In genomic region chr16:86277236-86277635, GRCh38 we compare ENCODE assay signal across 13 cellular contexts.
DNase-seq lines count a peak whose midpoint lies in the region; TF ChIP-seq lines count a peak whose summit lies in the region.
"Had no signal": no experiment of that assay in that cellular context is flagged by ENCODE, and none has a peak within 500 bp of the region (broad histone marks: within the 10 kb centered on the region; RNA-seq: fewer than 3 reads in every experiment).

No MANE protein-coding gene starts in this region.

- no peak overlapping the region for H2BK5ac ChIP-seq in H9 (ENCODE audit: insufficient read length, low read length)

- H3K9ac ChIP-seq in H9 (ENCODE audit: extremely low read depth, insufficient read length, low read length) (no peak overlapping the region), NT2/D1 (ENCODE audit: insufficient read length, low read depth) (no peak overlapping the region)

- H3K27me3 ChIP-seq in H9 (ENCODE audit: insufficient read depth, low read length) (no peaks in the 10 kb centered on the region), NT2/D1 (ENCODE audit: insufficient read depth, insufficient read length) (no peaks in the 10 kb centered on the region), iPS DF 6.9 (ENCODE audit: control insufficient read depth, insufficient read depth, low read length) (no peaks in the 10 kb centered on the region)

- no peak overlapping the region for H3K56ac ChIP-seq in H9 (ENCODE audit: insufficient read length, low read depth, low read length)

- H4K5ac ChIP-seq in H9 (ENCODE audit: insufficient read length, low read depth, low read length): no peak overlapping the region

- no peak overlapping the region for H3K18ac ChIP-seq in H9 (ENCODE audit: insufficient read length, low read depth, low read length)

- WGBS in H9 (ENCODE audit: extremely low coverage, insufficient read length, low lambda C conversion rate): no CpG with 5 or more reads among the region's 3 CpGs
- WGBS in iPS DF 6.9 (ENCODE audit: insufficient coverage, insufficient read length): no CpG with 5 or more reads among the region's 3 CpGs

- H3K79me1 ChIP-seq in H9 (ENCODE audit: insufficient read depth, low read depth, low read length, poor library complexity, severe bottlenecking): no peaks in the 10 kb centered on the region

- no peak overlapping the region for H2BK120ac ChIP-seq in H9 (ENCODE audit: low read depth, low read length, poor library complexity, severe bottlenecking)

- no peak overlapping the region for H2BK12ac ChIP-seq in H9 (ENCODE audit: insufficient read length, low read depth, low read length)

- peaks cover 0 to 2% (median 0%) of the 10 kb centered on the region in 3 experiments; a peak in 4 of 7 replicates for H3K36me3 Mint-ChIP-seq in H9 (ENCODE audit: insufficient read depth in 1 of 3, low read depth in 3 of 3)

- H2AFZ ChIP-seq in H9 (ENCODE audit: low read length): no peak overlapping the region

- H3K27me3 Mint-ChIP-seq in H9 (ENCODE audit: low read depth): peaks cover 22% of the 10 kb centered on the region

- H3K4me2 ChIP-seq in H9 (ENCODE audit: insufficient read depth, insufficient read length, low read length): no peak overlapping the region

- H3K36me3 ChIP-seq in NT2/D1 (ENCODE audit: insufficient read depth, insufficient read length, low read length) (no peaks in the 10 kb centered on the region), iPS DF 6.9 (ENCODE audit: control insufficient read depth, insufficient read depth, low read length) (no peaks in the 10 kb centered on the region)

- H3K23me2 ChIP-seq in H9 (ENCODE audit: insufficient read length, low read depth, low read length, poor library complexity, severe bottlenecking): no peaks in the 10 kb centered on the region

- DNase-seq in H9 (peak; percentile 75), NT2/D1 (ENCODE audit: low read depth, low spot score) (peak; percentile 55), iPS DF 6.9 (ENCODE audit: low read depth, low spot score) (peak; percentile 47), ureter (ENCODE audit: low spot score) (peak; percentile 14), HPDE6-E6E7 (ENCODE audit: extremely low spot score) (no peak), NCI-H2107 treated with DMSO at 0.1 percent for 48 hours (lab: John Stamatoyannopoulos, UW; ENCODE audit: unreplicated experiment) (no peak)
- no peak for DNase-seq in stimulated activated naive CD4-positive, alpha-beta T cell (lab: John Stamatoyannopoulos, UW)
- DNase-seq: C1 segment of cervical spinal cord; Calu3; CD4-positive, alpha-beta T cell; DMS 273 treated with DMSO at 0.1 percent for 48 hours; GOT3 had no signal

- no peak overlapping the region for H3K14ac ChIP-seq in H9 (ENCODE audit: insufficient read depth, low read length)

- no peaks in the 10 kb centered on the region for H3K79me2 ChIP-seq in H9 (ENCODE audit: insufficient read depth, low read length)

- H3K4me3 ChIP-seq in NT2/D1 (ENCODE audit: insufficient read length, low read depth): no peak overlapping the region
- H3K4me3 ChIP-seq in iPS DF 6.9 (ENCODE audit: low read length): no peak overlapping the region

- no peak overlapping the region for H4K91ac ChIP-seq in H9 (ENCODE audit: insufficient read length, low read depth, low read length)

- H2AK5ac ChIP-seq in H9 (ENCODE audit: insufficient read length, low read length): no peak overlapping the region

- no peak overlapping the region for H3T11ph ChIP-seq in H9 (ENCODE audit: low read length)

- no peak overlapping the region for H2BK15ac ChIP-seq in H9 (ENCODE audit: low read depth, low read length)

- no peak overlapping the region for H2BK20ac ChIP-seq in H9 (ENCODE audit: low read depth, low read length, poor library complexity, severe bottlenecking)

- no peak overlapping the region for H4K8ac ChIP-seq in H9 (replicated peaks; ENCODE audit: insufficient read length, low read depth, low read length)

- H3K9me3 ChIP-seq in H9 (ENCODE audit: control insufficient read depth, low read depth, low read length) (no peaks in the 10 kb centered on the region), NT2/D1 (ENCODE audit: insufficient read depth, low read length) (peaks cover 9% of the 10 kb centered on the region; the same call in 1 of the 2 replicates), iPS DF 6.9 (ENCODE audit: control insufficient read depth, insufficient read depth, low read length) (no peaks in the 10 kb centered on the region)

- H3K4ac ChIP-seq in H9 (ENCODE audit: low read depth, low read length): no peak overlapping the region

- peaks cover 58 to 60% of the 10 kb centered on the region in 2 experiments for H3K4me1 Mint-ChIP-seq in H9
- H3K4me1 Mint-ChIP-seq: B cell had no signal

- H3K4me1 ChIP-seq in H9 (ENCODE audit: insufficient read depth, low read length) (peaks cover 5% of the 10 kb centered on the region), NT2/D1 (ENCODE audit: insufficient read depth, insufficient read length) (peaks cover 2% of the 10 kb centered on the region), iPS DF 6.9 (ENCODE audit: control insufficient read depth, insufficient read depth, low read length) (peaks cover 4% of the 10 kb centered on the region; the same call in 1 of the 2 replicates)

- no peak overlapping the region for H3K23ac ChIP-seq in H9 (ENCODE audit: insufficient read length, low read depth, low read length)

- no peak for TF ChIP-seq CTCF in H9 (conservative IDR thresholded peaks at IDR 0.05)

- 0 out of 5 replicates have a peak overlapping the region, but pooled peaks of 1 of the 2 experiments have one; percentile 20 for H3K4me3 Mint-ChIP-seq in H9
- H3K4me3 Mint-ChIP-seq: B cell; CD4-positive, alpha-beta T cell had no signal

- peaks cover 0 to 9% of the 10 kb centered on the region in 2 experiments; a peak in 4 of 5 replicates for H3K9me3 Mint-ChIP-seq in H9
- H3K9me3 Mint-ChIP-seq: CD4-positive, alpha-beta T cell had no signal

- H3K27ac Mint-ChIP-seq in H9: peak overlapping the region; percentile 90 to 96 (median 91)
- H3K27ac Mint-ChIP-seq: B cell; CD4-positive, alpha-beta T cell had no signal

- no peak overlapping the region for H3K27ac ChIP-seq in H9 (ENCODE audit: insufficient read length, low read depth, low read length)
- no peak overlapping the region for H3K27ac ChIP-seq in iPS DF 6.9 (ENCODE audit: low read length)

- no peaks in the 10 kb centered on the region for H4K20me1 ChIP-seq in H9 (ENCODE audit: control insufficient read depth, insufficient read depth, insufficient read length)

Comparison
In these comparisons a context has a peak if more than half of its experiments do, and no peak if none do; other contexts are left out.
1. DNase-seq: peak in H9 (single experiment), NT2/D1 (single experiment), iPS DF 6.9 (single experiment) and ureter (single experiment); none in stimulated activated naive CD4-positive, alpha-beta T cell (0 of 6), HPDE6-E6E7 (single experiment) and NCI-H2107 treated with DMSO at 0.1 percent for 48 hours (single experiment).